Comparison of ENCODE assay signal across 8 cellular contexts in the genomic region with DNA sequence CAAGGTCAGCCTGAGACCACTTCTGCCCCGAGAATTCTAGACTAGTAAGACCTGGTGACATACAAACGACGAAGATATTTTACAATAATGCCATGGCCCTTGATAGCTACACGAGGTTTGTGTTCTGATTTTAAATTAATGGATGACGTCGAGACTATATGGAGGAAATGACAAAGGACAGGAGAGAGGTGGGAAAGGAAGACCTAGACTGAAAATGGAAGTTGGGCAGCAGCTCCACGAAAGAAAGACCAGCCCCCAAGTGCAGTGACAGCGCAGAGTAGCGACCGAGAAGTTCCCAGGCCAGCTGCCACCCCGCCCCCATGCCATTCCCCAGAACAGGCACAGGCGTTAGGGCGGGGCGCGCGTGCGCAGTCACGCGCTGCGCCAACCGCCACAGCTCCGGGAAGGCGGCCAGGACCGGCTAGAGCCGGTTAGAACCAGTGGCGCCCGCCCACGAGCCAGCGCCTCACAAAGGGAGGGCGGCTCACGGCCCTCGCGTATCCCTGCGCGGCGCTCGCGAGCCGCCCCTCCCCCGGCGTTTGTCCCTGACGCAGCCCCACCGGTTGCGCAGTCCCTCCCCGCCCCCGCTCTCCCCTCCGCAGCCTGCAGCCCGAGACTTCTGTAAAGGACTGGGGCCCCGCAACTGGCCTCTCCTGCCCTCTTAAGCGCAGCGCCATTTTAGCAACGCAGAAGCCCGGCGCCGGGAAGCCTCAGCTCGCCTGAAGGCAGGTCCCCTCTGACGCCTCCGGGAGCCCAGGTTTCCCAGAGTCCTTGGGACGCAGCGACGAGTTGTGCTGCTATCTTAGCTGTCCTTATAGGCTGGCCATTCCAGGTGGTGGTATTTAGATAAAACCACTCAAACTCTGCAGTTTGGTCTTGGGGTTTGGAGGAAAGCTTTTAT. TPM values are rescaled to one million over a fixed set of nuclear protein-coding genes. Genes with fewer than 3 reads are reported as not detected.
A peak's percentile ranks its signal among the peaks of the same experiment; 100 is the strongest.
DNase-seq lines count a peak whose midpoint lies in the region; ATAC-seq and TF ChIP-seq lines count a peak whose summit lies in the region.

No MANE protein-coding gene starts in this region.

- POLR2A ChIA-PET in activated naive CD8-positive, alpha-beta T cell treated with anti-CD3 and anti-CD28 coated beads, Interleukin-2, amount 10 ng/mL, durations not matched to agents 7 days and 5 days (lab: Charles Lee): interaction anchor here (0.6 to 28.7 kb wide), 36 partner anchors 10 to 505 kb away, joined by 3 to 2884 read pairs (median 6); partner anchors contain the start of genes BANF1, DPF2, EHBP1L1 and FAM89B

- no peaks in the 10 kb centered on the region for H3K27me3 Mint-ChIP-seq in activated naive CD8-positive, alpha-beta T cell treated with anti-CD3 and anti-CD28 coated beads, Interleukin-2, amount 10 ng/mL, durations not matched to agents 7 days and 5 days

- no peaks in the 10 kb centered on the region for H3K9me3 ChIP-seq in tibial nerve

- H3K27ac Mint-ChIP-seq in activated naive CD8-positive, alpha-beta T cell treated with anti-CD3 and anti-CD28 coated beads, Interleukin-2, amount 10 ng/mL, durations not matched to agents 7 days and 5 days: no peak overlapping the region

- 0% methylated on average over 26 to 40 of the region's 61 CpGs for WGBS in tibial nerve, 2 donors

- H3K4me3 Mint-ChIP-seq in activated naive CD8-positive, alpha-beta T cell treated with anti-CD3 and anti-CD28 coated beads, Interleukin-2, amount 10 ng/mL, durations not matched to agents 7 days and 5 days: no peak overlapping the region

- DNase-seq in NCI-H128 (lab: John Stamatoyannopoulos, UW; ENCODE audit: unreplicated experiment) (peak; percentile 97), SKM-1 (lab: John Stamatoyannopoulos, UW; ENCODE audit: unreplicated experiment) (peak; percentile 95), Right ventricle myocardium superior (peak; percentile 100), pons (ENCODE audit: low spot score) (peak; percentile 96), tibial nerve (ENCODE audit: low spot score in 2 of 2) (peak; percentile 98)
- DNase-seq in activated naive CD8-positive, alpha-beta T cell treated with anti-CD3 and anti-CD28 coated beads, Interleukin-2, amount 10 ng/mL, durations not matched to agents 7 days and 5 days: peak; percentile 99

- peaks cover 0 to 14% (median 0%) of the 10 kb centered on the region in 3 donors for H3K36me3 ChIP-seq in tibial nerve

- ATAC-seq in HG02759 (IDR thresholded peaks at IDR 0.05; ENCODE audit: unreplicated experiment) (peak; percentile 74), Right ventricle myocardium superior (ENCODE audit: poor library complexity) (peak; percentile 86)
- ATAC-seq in activated naive CD8-positive, alpha-beta T cell treated with anti-CD3 and anti-CD28 coated beads, Interleukin-2, amount 10 ng/mL, durations not matched to agents 7 days and 5 days (ENCODE audit: low read depth): peak; percentile 79

- no peaks in the 10 kb centered on the region for H3K36me3 Mint-ChIP-seq in activated naive CD8-positive, alpha-beta T cell treated with anti-CD3 and anti-CD28 coated beads, Interleukin-2, amount 10 ng/mL, durations not matched to agents 7 days and 5 days

- peak overlapping the region; percentile 93 to 99 (median 94) for H3K27ac ChIP-seq in tibial nerve

- peak in 4 of 5 experiments; percentile 12 to 54 (median 28) for TF ChIP-seq CTCF in tibial nerve (IDR thresholded peaks at IDR 0.05)

- H3K9me3 Mint-ChIP-seq in activated naive CD8-positive, alpha-beta T cell treated with anti-CD3 and anti-CD28 coated beads, Interleukin-2, amount 10 ng/mL, durations not matched to agents 7 days and 5 days: no peaks in the 10 kb centered on the region

- intact Hi-C loops in Right ventricle myocardium superior (cut with DNase I): loop anchor here (2.0 kb wide), 1 partner anchor 79 kb away; no protein-coding TSS in a partner anchor

- TF ChIP-seq POLR2A in GM10847 (IDR thresholded peaks at IDR 0.05; ENCODE audit: extremely low read depth, insufficient read length) (peak; percentile 44), tibial nerve (IDR thresholded peaks at IDR 0.05) (peak; percentile 92 to 93)

- no peaks in the 10 kb centered on the region for H3K27me3 ChIP-seq in tibial nerve

- peak; percentile 100 for TF ChIP-seq EP300 in tibial nerve (IDR thresholded peaks at IDR 0.05)

- peak overlapping the region; percentile 63 to 76 (median 70) for H3K4me3 ChIP-seq in tibial nerve

- peaks cover 0 to 47% (median 40%) of the 10 kb centered on the region in 4 donors for H3K4me1 ChIP-seq in tibial nerve

- peaks cover 23% of the 10 kb centered on the region for H3K4me1 Mint-ChIP-seq in activated naive CD8-positive, alpha-beta T cell treated with anti-CD3 and anti-CD28 coated beads, Interleukin-2, amount 10 ng/mL, durations not matched to agents 7 days and 5 days

RNA-seq across cellular contexts. Expression of gene MALAT1, which starts 1.5 kb away (rescaled TPM):
- total RNA-seq in activated naive CD8-positive, alpha-beta T cell treated with anti-CD3 and anti-CD28 coated beads, Interleukin-2, amount 10 ng/mL, durations not matched to agents 7 days and 5 days: over 10,000 TPM; 13,719 to 14,448 TPM
- 5,573 TPM for total RNA-seq in Right ventricle myocardium superior
- over 10,000 TPM; 20,649 to 23,532 (median 22,230) TPM for total RNA-seq in tibial nerve

RNA-seq across cellular contexts. Expression of gene SCYL1, which starts 27.5 kb away (rescaled TPM):
- total RNA-seq in activated naive CD8-positive, alpha-beta T cell treated with anti-CD3 and anti-CD28 coated beads, Interleukin-2, amount 10 ng/mL, durations not matched to agents 7 days and 5 days: 10 to 100 TPM; 74.2 to 74.9 TPM
- total RNA-seq in Right ventricle myocardium superior: 60.5 TPM
- total RNA-seq in tibial nerve: 100 to 1,000 TPM; 109 to 128 (median 112) TPM

Comparison
In these comparisons a context has a peak if more than half of its experiments do, and no peak if none do; other contexts are left out.
1. Peak in every context shown above with its lines: DNase-seq, ATAC-seq, H3K4me3 ChIP-seq and H3K27ac ChIP-seq.